Comparison of ENCODE assay signal across 1 cellular context in genomic region chr3:52023860-52024764, GRCh38.
TF ChIP-seq lines count a peak whose summit lies in the region.

No MANE protein-coding gene starts in this region.

TF ChIP-seq in endothelial cell of umbilical vein, 7 proteins besides CTCF, POLR2A, EP300 and RAD21:
- TF ChIP-seq, protein P1, sequence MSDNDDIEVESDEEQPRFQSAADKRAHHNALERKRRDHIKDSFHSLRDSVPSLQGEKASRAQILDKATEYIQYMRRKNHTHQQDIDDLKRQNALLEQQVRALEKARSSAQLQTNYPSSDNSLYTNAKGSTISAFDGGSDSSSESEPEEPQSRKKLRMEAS (IDR thresholded peaks at IDR 0.05; ENCODE audit: insufficient read depth, insufficient read length), result no peak
- TF ChIP-seq MYC (IDR thresholded peaks at IDR 0.05; ENCODE audit: low read depth, low read length), result no peak
- no peak for TF ChIP-seq POLR2AphosphoS5 (IDR thresholded peaks at IDR 0.05; ENCODE audit: insufficient read depth, low read depth, low read length)
- no peak for TF ChIP-seq GATA2 (IDR thresholded peaks at IDR 0.05; ENCODE audit: insufficient read depth, insufficient read length, low read depth, low read length)
- no peak for TF ChIP-seq JUN (IDR thresholded peaks at IDR 0.05; ENCODE audit: borderline replicate concordance, insufficient read depth, insufficient read length, low read depth)
- TF ChIP-seq FOS (IDR thresholded peaks at IDR 0.05; ENCODE audit: borderline replicate concordance, insufficient read depth, low read length), result no peak
- TF ChIP-seq EZH2 (IDR thresholded peaks at IDR 0.05; ENCODE audit: borderline replicate concordance, low read depth, low read length, severe bottlenecking), result no peak
